ENCODE assay signal across 8 cellular contexts in genomic region chr5:80408475-80408875, GRCh38. TPM values are rescaled to one million over a fixed set of nuclear protein-coding genes. Genes with fewer than 3 reads are reported as not detected.
DNase-seq lines count a peak whose midpoint lies in the region; ATAC-seq and TF ChIP-seq lines count a peak whose summit lies in the region.

No MANE protein-coding gene starts in this region.

- H3K4me1 ChIP-seq in neutrophil (ENCODE audit: control insufficient read depth in 1 of 2, insufficient read depth in 1 of 2, low read depth in 1 of 2, low read length in 1 of 2) (peaks cover 35 to 36% of the 10 kb centered on the region in 2 experiments), urinary bladder (ENCODE audit: insufficient read depth) (no peaks in the 10 kb centered on the region)

- H3K27me3 ChIP-seq in neutrophil, result no peaks in the 10 kb centered on the region

- peak overlapping the region; percentile 75 for H3K27ac Mint-ChIP-seq in activated T-cell treated with anti-CD3 and anti-CD28 coated beads, Interleukin-2, amount 50 U/mL, for 72 hours

- DNase-seq in ACHN, result peak; percentile 60
- DNase-seq in NCI-H510A (lab: John Stamatoyannopoulos, UW), result peak; percentile 25
- peak; percentile 59 to 63 for DNase-seq in activated T-cell treated with anti-CD3 and anti-CD28 coated beads, Interleukin-2, amount 50 U/mL, for 72 hours
- peak; percentile 32 to 75 for DNase-seq in foreskin fibroblast

- H3K27ac ChIP-seq in neutrophil (peak overlapping the region; percentile 99), urinary bladder (ENCODE audit: low read depth) (peak overlapping the region; percentile 91)

- in situ Hi-C loops in ACHN (cut with HindIII; ENCODE audit: low pct_ligation_motif_present, low pct_unique_long_range_greater_than_20kb, low sequenced_read_pairs), result no loop called here

- no peaks in the 10 kb centered on the region for H3K9me3 ChIP-seq in neutrophil

- peak overlapping the region; percentile 86 to 97 for H3K4me3 ChIP-seq in foreskin fibroblast (ENCODE audit: low read depth in 1 of 2, low read length in 2 of 2)
- peak overlapping the region; percentile 94 to 96 for H3K4me3 ChIP-seq in neutrophil (ENCODE audit: low read depth in 1 of 2, low read length in 1 of 2)
- peak overlapping the region; percentile 75 for H3K4me3 ChIP-seq in urinary bladder (ENCODE audit: low read depth, low read length)

- peaks cover 2 to 3% of the 10 kb centered on the region in 2 donors for H3K36me3 Mint-ChIP-seq in activated T-cell treated with anti-CD3 and anti-CD28 coated beads, Interleukin-2, amount 50 U/mL, for 72 hours (ENCODE audit: insufficient read depth in 2 of 2)

- WGBS in urinary bladder, result under 1% methylated on average over 19 of the region's 19 CpGs

- no peaks in the 10 kb centered on the region for H3K9me3 Mint-ChIP-seq in activated T-cell treated with anti-CD3 and anti-CD28 coated beads, Interleukin-2, amount 50 U/mL, for 72 hours

- H3K27me3 Mint-ChIP-seq in activated T-cell treated with anti-CD3 and anti-CD28 coated beads, Interleukin-2, amount 50 U/mL, for 72 hours (ENCODE audit: low read depth), result no peaks in the 10 kb centered on the region

- ATAC-seq in HG02938 (IDR thresholded peaks at IDR 0.05; ENCODE audit: unreplicated experiment), result peak; percentile 38
- ATAC-seq in activated T-cell treated with anti-CD3 and anti-CD28 coated beads, Interleukin-2, amount 50 U/mL, for 72 hours (replicated peaks in 1 of 2), result peak; percentile 44 to 46

- H3K4me3 Mint-ChIP-seq in activated T-cell treated with anti-CD3 and anti-CD28 coated beads, Interleukin-2, amount 50 U/mL, for 72 hours, result peak overlapping the region; percentile 92 to 96

- H3K4me1 Mint-ChIP-seq in activated T-cell treated with anti-CD3 and anti-CD28 coated beads, Interleukin-2, amount 50 U/mL, for 72 hours (ENCODE audit: low read depth), result peaks cover 22% of the 10 kb centered on the region

- TF ChIP-seq CTCF in GM12874 (IDR thresholded peaks at IDR 0.05; ENCODE audit: insufficient read depth, low read depth, low read length), result 0 out of 2 replicates have a peak, but pooled peaks have one; percentile 7
- TF ChIP-seq CTCF in foreskin fibroblast (IDR thresholded peaks at IDR 0.05; ENCODE audit: low read depth, low read length), result peak; percentile 18
- TF ChIP-seq CTCF in neutrophil (IDR thresholded peaks at IDR 0.05), result no peak

- H3K36me3 ChIP-seq in neutrophil (peaks cover 3% of the 10 kb centered on the region), urinary bladder (ENCODE audit: insufficient read depth) (no peaks in the 10 kb centered on the region)

RNA-seq across cellular contexts. Expression of gene ZFYVE16, which starts 0.6 kb away (rescaled TPM):
- total RNA-seq in activated T-cell treated with anti-CD3 and anti-CD28 coated beads, Interleukin-2, amount 50 U/mL, for 72 hours, result 10 to 100 TPM; 11.3 to 17.8 TPM
- total RNA-seq in urinary bladder, result 141 TPM
- 15.6 TPM for polyA plus RNA-seq in urinary bladder

Comparison
In these comparisons a context has a peak if more than half of its experiments do, and no peak if none do; other contexts are left out.
1. Peak in every context shown above with its lines: DNase-seq, ATAC-seq, H3K4me3 ChIP-seq and H3K27ac ChIP-seq.